1 cellular context compared by ENCODE assay signal in genomic region chr15:67839358-67839928, GRCh38.
TF ChIP-seq lines count a peak whose summit lies in the region.

No MANE protein-coding gene starts in this region.

TF ChIP-seq in H1, 55 proteins besides CTCF, POLR2A, EP300 and RAD21:
- no peak for TF ChIP-seq TAF1 (IDR thresholded peaks at IDR 0.05; ENCODE audit: low read depth, low read length)
- no peak for TF ChIP-seq ASH2L (IDR thresholded peaks at IDR 0.05; ENCODE audit: low read length)
- TF ChIP-seq KDM4A (IDR thresholded peaks at IDR 0.05; ENCODE audit: low read depth, low read length, severe bottlenecking), result peak; percentile 15
